Comparison of ENCODE assay signal across 8 cellular contexts in genomic region chr2:263022-263738, GRCh38. TPM values are rescaled to one million over a fixed set of nuclear protein-coding genes. Genes with fewer than 3 reads are reported as not detected.
DNase-seq lines count a peak whose midpoint lies in the region; ATAC-seq and TF ChIP-seq lines count a peak whose summit lies in the region.

No MANE protein-coding gene starts in this region.

- H3K14ac ChIP-seq in neuronal stem cell (ENCODE audit: low read length) = no peak overlapping the region

- no peak overlapping the region for H2BK120ac ChIP-seq in neuronal stem cell (ENCODE audit: low read depth, low read length)

- H2AFZ ChIP-seq in OCI-LY1 (ENCODE audit: low read length) (0 out of 2 replicates have a peak overlapping the region, but pooled peaks have one; percentile 22), neuronal stem cell (ENCODE audit: low read length) (no peak overlapping the region)

- no peaks in the 10 kb centered on the region for H3K9me3 ChIP-seq in CD4-positive, CD25-positive, alpha-beta regulatory T cell (ENCODE audit: control insufficient read depth in 2 of 2, low read length in 2 of 2)
- H3K9me3 ChIP-seq in OCI-LY1 (ENCODE audit: low read length) (peaks cover 3% of the 10 kb centered on the region; the same call in 1 of the 2 replicates), neuronal stem cell (replicated peaks in 1 of 2; ENCODE audit: control insufficient read depth in 2 of 2, insufficient read depth in 1 of 2, low read depth in 1 of 2, low read length in 2 of 2) (peaks cover 16 to 49% of the 10 kb centered on the region in 2 donors)

- H3K79me2 ChIP-seq in OCI-LY1 (ENCODE audit: insufficient read depth, low read length) = peaks cover 33% of the 10 kb centered on the region

- no peak overlapping the region for H3K23ac ChIP-seq in neuronal stem cell (ENCODE audit: low read depth, low read length, poor library complexity)

- no peak overlapping the region; the same call in 1 of the 2 replicates for H3K9ac ChIP-seq in OCI-LY1 (ENCODE audit: low read length)
- no peak overlapping the region for H3K9ac ChIP-seq in neuronal stem cell (ENCODE audit: low read depth, low read length, poor library complexity)

- no peaks in the 10 kb centered on the region for H4K20me1 ChIP-seq in OCI-LY1 (ENCODE audit: insufficient read depth, low read length)

- no CpG with 5 or more reads among the region's 42 CpGs for WGBS in neuronal stem cell (ENCODE audit: extremely low coverage in 2 of 2, insufficient read length in 2 of 2, insufficient replicate concordance in 1 of 2), 2 donors

- no peaks in the 10 kb centered on the region for H3K36me3 ChIP-seq in CD4-positive, CD25-positive, alpha-beta regulatory T cell (ENCODE audit: control insufficient read depth, insufficient read depth, low read length)
- H3K36me3 ChIP-seq in OCI-LY1 (ENCODE audit: insufficient read depth, low read length) = peaks cover 25% of the 10 kb centered on the region
- peaks cover 2 to 69% of the 10 kb centered on the region in 2 donors for H3K36me3 ChIP-seq in neuronal stem cell (replicated peaks in 1 of 2; ENCODE audit: control insufficient read depth in 2 of 2, insufficient read depth in 2 of 2, low read length in 2 of 2)

- H3K4me3 ChIP-seq in CD4-positive, CD25-positive, alpha-beta regulatory T cell (ENCODE audit: low read depth, low read length) = peak overlapping the region; percentile 69
- H3K4me3 ChIP-seq in OCI-LY1 (ENCODE audit: low read depth, low read length, poor library complexity, severe bottlenecking) (peak overlapping the region; percentile 99), epithelial cell of proximal tubule (ENCODE audit: low read depth, low read length) (peak overlapping the region; percentile 89), neuronal stem cell (ENCODE audit: low read length in 2 of 2) (peak overlapping the region in 1 of 2 donors; percentile 95)

- H3K4ac ChIP-seq in neuronal stem cell (ENCODE audit: low read length) = no peak overlapping the region

- H2BK15ac ChIP-seq in neuronal stem cell (ENCODE audit: low read length) = no peak overlapping the region

- peaks cover 0 to 7% (median 2%) of the 10 kb centered on the region in 7 donors for H3K9me3 Mint-ChIP-seq in CD4-positive, CD25-positive, alpha-beta regulatory T cell

- H3K79me1 ChIP-seq in neuronal stem cell (ENCODE audit: low read depth, low read length) = peaks cover 3% of the 10 kb centered on the region

- no peaks in the 10 kb centered on the region for H3F3A ChIP-seq in OCI-LY1 (ENCODE audit: insufficient read depth, low read length)

- no peaks in the 10 kb centered on the region for H3K27me3 ChIP-seq in CD4-positive, CD25-positive, alpha-beta regulatory T cell (ENCODE audit: control insufficient read depth, insufficient read depth, low read length)
- H3K27me3 ChIP-seq in OCI-LY1 (ENCODE audit: insufficient read depth, low read length) (no peaks in the 10 kb centered on the region), neuronal stem cell (ENCODE audit: control insufficient read depth in 3 of 3, insufficient read depth in 3 of 3, low read depth in 1 of 3, low read length in 3 of 3) (peaks cover 0 to 15% (median 13%) of the 10 kb centered on the region in 3 experiments)

- peaks cover 35% of the 10 kb centered on the region for H3K4me1 ChIP-seq in CD4-positive, CD25-positive, alpha-beta regulatory T cell (ENCODE audit: control insufficient read depth, insufficient read depth, low read length, poor library complexity, severe bottlenecking)
- peaks cover 53% of the 10 kb centered on the region for H3K4me1 ChIP-seq in OCI-LY1 (ENCODE audit: insufficient read depth, low read length, severe bottlenecking)
- H3K4me1 ChIP-seq in neuronal stem cell (ENCODE audit: control insufficient read depth in 2 of 2, insufficient read depth in 1 of 2, low read depth in 1 of 2, low read length in 2 of 2) = peaks cover 8% of the 10 kb centered on the region in 2 donors

- no peak overlapping the region for H3K18ac ChIP-seq in neuronal stem cell (ENCODE audit: low read length)

- ATAC-seq in CD4-positive, CD25-positive, alpha-beta regulatory T cell (ENCODE audit: low read depth in 2 of 2) = no peak
- ATAC-seq in esophagus mucosa (no peak), GM21529 (IDR thresholded peaks at IDR 0.05; ENCODE audit: unreplicated experiment) (no peak), GM18519 (IDR thresholded peaks at IDR 0.05; ENCODE audit: low FRiP score, unreplicated experiment) (no peak), omental fat pad (ENCODE audit: low FRiP score) (no peak)

- H3K27me3 Mint-ChIP-seq in CD4-positive, CD25-positive, alpha-beta regulatory T cell = peaks cover 4% of the 10 kb centered on the region

- H2AK5ac ChIP-seq in neuronal stem cell (ENCODE audit: low read depth, low read length) = no peak overlapping the region

- H3K27ac Mint-ChIP-seq in CD4-positive, CD25-positive, alpha-beta regulatory T cell = peak overlapping the region; percentile 71 to 89 (median 88)

- peaks cover 7% of the 10 kb centered on the region for H3K36me3 Mint-ChIP-seq in CD4-positive, CD25-positive, alpha-beta regulatory T cell

- peak overlapping the region; percentile 30 for H4K8ac ChIP-seq in neuronal stem cell (ENCODE audit: low read depth, low read length)

- H3K4me1 Mint-ChIP-seq in CD4-positive, CD25-positive, alpha-beta regulatory T cell = peaks cover 11 to 56% (median 20%) of the 10 kb centered on the region in 4 donors

- peak overlapping the region; percentile 83 for H3K4me2 ChIP-seq in OCI-LY1 (ENCODE audit: low read length)
- H3K4me2 ChIP-seq in neuronal stem cell (ENCODE audit: insufficient read depth, low read length, poor library complexity, severe bottlenecking) = peak overlapping the region; percentile 91

- no peak for DNase-seq in CD4-positive, CD25-positive, alpha-beta regulatory T cell
- no peak for DNase-seq in epithelial cell of proximal tubule (ENCODE audit: low read depth)
- no peak for DNase-seq in neuronal stem cell (ENCODE audit: low spot score)
- DNase-seq in omental fat pad (ENCODE audit: low spot score) = no peak

- no peak overlapping the region for H4K91ac ChIP-seq in neuronal stem cell (ENCODE audit: low read depth, low read length, poor library complexity)

- H3K4me3 Mint-ChIP-seq in CD4-positive, CD25-positive, alpha-beta regulatory T cell = peak overlapping the region; percentile 92 to 95 (median 92)

- H2BK5ac ChIP-seq in neuronal stem cell (ENCODE audit: low read length) = peak overlapping the region; percentile 39

- no peak for TF ChIP-seq CTCF in OCI-LY1 (IDR thresholded peaks at IDR 0.05; ENCODE audit: low read length)
- no peak for TF ChIP-seq CTCF in epithelial cell of proximal tubule (conservative IDR thresholded peaks at IDR 0.05; ENCODE audit: low read depth, low read length)
- no peak for TF ChIP-seq CTCF in omental fat pad (IDR thresholded peaks at IDR 0.05)

- H3K9me2 ChIP-seq in OCI-LY1 (ENCODE audit: low read depth, low read length) = no peaks in the 10 kb centered on the region

- no peak overlapping the region for H2BK12ac ChIP-seq in neuronal stem cell (ENCODE audit: low read length)

- H3K27ac ChIP-seq in CD4-positive, CD25-positive, alpha-beta regulatory T cell (ENCODE audit: insufficient read depth, low read length, poor library complexity, severe bottlenecking) = peak overlapping the region; percentile 89
- H3K27ac ChIP-seq in OCI-LY1 (ENCODE audit: low read depth, low read length, poor library complexity, severe bottlenecking) (peak overlapping the region; percentile 64), neuronal stem cell (replicated peaks; ENCODE audit: low read length) (no peak overlapping the region)

RNA-seq across cellular contexts. Expression of gene SH3YL1, which starts 0.7 kb away (rescaled TPM):
- 49.5 TPM for total RNA-seq in CD4-positive, CD25-positive, alpha-beta regulatory T cell
- polyA plus RNA-seq in CD4-positive, CD25-positive, alpha-beta regulatory T cell = 10 to 100 TPM; 27.8 to 52.5 (median 39.4) TPM
- 16.6 and 24.8 TPM in 2 replicates for total RNA-seq in epithelial cell of proximal tubule
- 15.9 TPM for polyA plus RNA-seq in neuronal stem cell (2013, experiment 1 of 2)
- polyA plus RNA-seq in neuronal stem cell (2013, experiment 2 of 2) = 15.8 TPM
- total RNA-seq in esophagus mucosa = 56.9 TPM
- total RNA-seq in omental fat pad = 10 to 100 TPM; 23.9 to 41.9 (median 32.0) TPM

RNA-seq across cellular contexts. Expression of gene ACP1, which starts 1.6 kb away (rescaled TPM):
- 77.2 TPM for total RNA-seq in CD4-positive, CD25-positive, alpha-beta regulatory T cell
- 100 to 1,000 TPM; 162 to 175 (median 167) TPM for polyA plus RNA-seq in CD4-positive, CD25-positive, alpha-beta regulatory T cell
- total RNA-seq in epithelial cell of proximal tubule (100 and 111 TPM in 2 replicates), esophagus mucosa (61.2 TPM), omental fat pad (10 to 100 TPM; 62.3 to 69.0 (median 65.3) TPM)
- polyA plus RNA-seq in neuronal stem cell (2013, experiment 1 of 2) = 138 TPM
- 139 TPM for polyA plus RNA-seq in neuronal stem cell (2013, experiment 2 of 2)

RNA-seq across cellular contexts. Expression of gene ALKAL2, which starts 24.7 kb away (rescaled TPM):
- not detected for total RNA-seq in CD4-positive, CD25-positive, alpha-beta regulatory T cell
- polyA plus RNA-seq in CD4-positive, CD25-positive, alpha-beta regulatory T cell = under 1 TPM in 1 of 4 donors, not detected in 3; 0.80 TPM
- total RNA-seq in epithelial cell of proximal tubule = 0.12 and 0.36 TPM in 2 replicates
- 0.20 TPM for polyA plus RNA-seq in neuronal stem cell (2013, experiment 1 of 2)
- 0.17 TPM for polyA plus RNA-seq in neuronal stem cell (2013, experiment 2 of 2)
- total RNA-seq in esophagus mucosa = 0.44 TPM
- 10 to 100 TPM in 3 of 4 donors, 1 to 10 TPM in 1; 4.8 to 45.6 (median 17.0) TPM for total RNA-seq in omental fat pad
